23 cellular contexts compared by ENCODE assay signal in genomic region chr9:136078025-136078424, GRCh38.
"Had no signal": no experiment of that assay in that cellular context is flagged by ENCODE, and none has a peak within 500 bp of the region (broad histone marks: within the 10 kb centered on the region; RNA-seq: fewer than 3 reads in every experiment).

No MANE protein-coding gene starts in this region.

- DNase-seq: activated CD4-positive, alpha-beta memory T cell treated with anti-CD3 and anti-CD28 coated beads, Interleukin-2, amount 10 ng/mL, durations not matched to agents 7 days and 5 days; activated CD4-positive, alpha-beta T cell treated with anti-CD3 and anti-CD28 coated beads, Interleukin-2, amount 10 ng/mL, durations not matched to agents 24 days and 14 days; activated effector memory CD4-positive, alpha-beta T cell treated with Interleukin-2 at 50 U/mL for 16 hours; activated naive CD4-positive, alpha-beta T cell treated with anti-CD3 and anti-CD28 coated beads for 36 hours; activated T-cell treated with anti-CD3 and anti-CD28 coated beads, Interleukin-2, amount 50 U/mL, for 72 hours; amniotic stem cell; cerebellar nuclear complex; cortex of kidney; endodermal cell; stimulated activated CD4-positive, alpha-beta T cell treated with anti-CD3 and anti-CD28 coated beads, Interleukin-2, amount 100 ng/mL, for 24 hours; upper lobe of right lung had no signal

- H3K4me1 Mint-ChIP-seq: endodermal cell had no signal

- H3K27ac Mint-ChIP-seq: activated CD4-positive, alpha-beta memory T cell treated with anti-CD3 and anti-CD28 coated beads, Interleukin-2, amount 10 ng/mL, durations not matched to agents 7 days and 5 days; activated CD4-positive, alpha-beta T cell treated with anti-CD3 and anti-CD28 coated beads, Interleukin-2, amount 10 ng/mL, durations not matched to agents 24 days and 14 days; activated naive CD4-positive, alpha-beta T cell treated with anti-CD3 and anti-CD28 coated beads for 36 hours; activated naive CD8-positive, alpha-beta T cell treated with anti-CD3 and anti-CD28 coated beads, Interleukin-2, amount 10 ng/mL, durations not matched to agents 7 days and 5 days; activated T-cell treated with anti-CD3 and anti-CD28 coated beads, Interleukin-2, amount 50 U/mL, for 72 hours; endodermal cell; stimulated activated memory B cell treated with anti-CD40 and anti-IgM and Interleukin-4, amounts not matched to agents 10 μg/mL and 1 μg/mL and 100 μg/mL, for 72 hours; T-helper 2 cell treated with Interferon-gamma antibody and Interleukin-4, amounts not matched to agents 5 μg/mL and 100 μg/mL, for 36 hours had no signal

- H3K36me3 Mint-ChIP-seq: stimulated activated memory B cell treated with anti-CD40 and anti-IgM and Interleukin-4, amounts not matched to agents 10 μg/mL and 1 μg/mL and 100 μg/mL, for 72 hours had no signal

- H3K27me3 Mint-ChIP-seq: activated CD4-positive, alpha-beta memory T cell treated with anti-CD3 and anti-CD28 coated beads, Interleukin-2, amount 10 ng/mL, durations not matched to agents 7 days and 5 days; activated naive CD8-positive, alpha-beta T cell treated with anti-CD3 and anti-CD28 coated beads, Interleukin-2, amount 10 ng/mL, durations not matched to agents 7 days and 5 days had no signal

- H3K4me3 Mint-ChIP-seq: activated CD4-positive, alpha-beta memory T cell treated with anti-CD3 and anti-CD28 coated beads, Interleukin-2, amount 10 ng/mL, durations not matched to agents 7 days and 5 days; activated CD4-positive, alpha-beta T cell treated with anti-CD3 and anti-CD28 coated beads, Interleukin-2, amount 10 ng/mL, durations not matched to agents 24 days and 14 days; activated naive CD4-positive, alpha-beta T cell treated with anti-CD3 and anti-CD28 coated beads for 36 hours; activated naive CD8-positive, alpha-beta T cell treated with anti-CD3 and anti-CD28 coated beads, Interleukin-2, amount 10 ng/mL, durations not matched to agents 7 days and 5 days; activated T-cell treated with anti-CD3 and anti-CD28 coated beads, Interleukin-2, amount 50 U/mL, for 72 hours; endodermal cell; naive thymus-derived CD8-positive, alpha-beta T cell; stimulated activated memory B cell treated with anti-CD40 and anti-IgM and Interleukin-4, amounts not matched to agents 10 μg/mL and 1 μg/mL and 100 μg/mL, for 72 hours; T-helper 2 cell treated with Interferon-gamma antibody and Interleukin-4, amounts not matched to agents 5 μg/mL and 100 μg/mL, for 36 hours had no signal

- H3K36me3 ChIP-seq: ovary, upper lobe of right lung had no signal

- H3K9me3 Mint-ChIP-seq: activated CD4-positive, alpha-beta memory T cell treated with anti-CD3 and anti-CD28 coated beads, Interleukin-2, amount 10 ng/mL, durations not matched to agents 7 days and 5 days; activated CD4-positive, alpha-beta T cell treated with anti-CD3 and anti-CD28 coated beads, Interleukin-2, amount 10 ng/mL, durations not matched to agents 24 days and 14 days; activated naive CD4-positive, alpha-beta T cell treated with anti-CD3 and anti-CD28 coated beads for 36 hours; activated naive CD8-positive, alpha-beta T cell treated with anti-CD3 and anti-CD28 coated beads, Interleukin-2, amount 10 ng/mL, durations not matched to agents 7 days and 5 days; activated T-cell treated with anti-CD3 and anti-CD28 coated beads, Interleukin-2, amount 50 U/mL, for 72 hours; endodermal cell; naive thymus-derived CD8-positive, alpha-beta T cell; stimulated activated memory B cell treated with anti-CD40 and anti-IgM and Interleukin-4, amounts not matched to agents 10 μg/mL and 1 μg/mL and 100 μg/mL, for 72 hours; T-helper 2 cell treated with Interferon-gamma antibody and Interleukin-4, amounts not matched to agents 5 μg/mL and 100 μg/mL, for 36 hours had no signal

- ATAC-seq: activated CD4-positive, CD25-positive, alpha-beta regulatory T cell treated with anti-CD3 and anti-CD28 coated beads, Interleukin-2, amount 50 U/mL, for 24 hours; activated T-cell treated with anti-CD3 and anti-CD28 coated beads, Interleukin-2, amount 50 U/mL, for 72 hours; left lobe of liver; naive thymus-derived CD8-positive, alpha-beta T cell; psoas muscle; stimulated activated memory B cell treated with anti-CD40 and anti-IgM and Interleukin-4, amounts not matched to agents 10 μg/mL and 1 μg/mL and 100 μg/mL, for 72 hours; upper lobe of right lung had no signal

- H3K9me3 ChIP-seq: ovary, psoas muscle, thoracic aorta, upper lobe of right lung had no signal

- H3K27ac ChIP-seq: epithelial cell of prostate, ovary, skin epidermis, thoracic aorta, upper lobe of right lung had no signal

- H3K4me3 ChIP-seq: lung, ovary, psoas muscle, skin epidermis, thoracic aorta, upper lobe of right lung had no signal

- H3K27me3 ChIP-seq: ovary, upper lobe of right lung had no signal
